9 cellular contexts compared by ENCODE assay signal in the genomic region with DNA sequence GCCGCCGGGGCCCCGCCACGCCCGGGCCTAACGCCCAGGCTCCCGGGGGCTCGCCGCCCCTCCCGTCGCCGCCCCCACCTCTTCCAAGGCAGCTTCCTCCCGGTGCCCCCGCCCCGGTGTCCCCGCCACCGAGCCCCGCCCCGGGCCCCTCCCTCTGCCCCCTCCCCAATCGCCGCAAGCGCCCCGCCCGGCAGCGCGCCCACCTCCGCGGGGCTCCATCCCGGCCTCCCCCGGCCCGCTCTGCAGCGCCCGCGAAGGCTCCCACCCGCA. TPM values are rescaled to one million over a fixed set of nuclear protein-coding genes. Genes with fewer than 3 reads are reported as not detected.
DNase-seq lines count a peak whose midpoint lies in the region; ATAC-seq and TF ChIP-seq lines count a peak whose summit lies in the region.
"Had no signal": no experiment of that assay in that cellular context is flagged by ENCODE, and none has a peak within 500 bp of the region (broad histone marks: within the 10 kb centered on the region; RNA-seq: fewer than 3 reads in every experiment).

No MANE protein-coding gene starts in this region.

- no peaks in the 10 kb centered on the region for H3F3A ChIP-seq in neural progenitor cell (ENCODE audit: low read depth)

- DNase-seq in NCI-H146 (lab: John Stamatoyannopoulos, UW) (peak; percentile 72), NCI-H146 treated with DMSO at 0.1 percent for 48 hours (lab: John Stamatoyannopoulos, UW; ENCODE audit: unreplicated experiment) (no peak), SJCRH30 (no peak), epithelial cell of prostate (ENCODE audit: low read depth, low spot score) (no peak), neural progenitor cell (ENCODE audit: low spot score) (no peak), kidney tubule cell (ENCODE audit: low spot score) (no peak), kidney glomerular epithelial cell (lab: John Stamatoyannopoulos, UW) (no peak)

- H3K9me3 Mint-ChIP-seq in neural progenitor cell: no peaks in the 10 kb centered on the region
- H3K9me3 Mint-ChIP-seq: activated naive CD4-positive, alpha-beta T cell treated with anti-CD3 and anti-CD28 coated beads, Interleukin-2, amount 50 U/mL, for 72 hours had no signal

- H3K4me3 ChIP-seq in SJCRH30: peak overlapping the region; percentile 69
- H3K4me3 ChIP-seq in neural progenitor cell: peak overlapping the region; percentile 95

- no peak for TF ChIP-seq CTCF in neural progenitor cell (IDR thresholded peaks at IDR 0.05)

- H3K36me3 ChIP-seq in SJCRH30 (peaks cover 4% of the 10 kb centered on the region; the same call in 1 of the 2 replicates), neural progenitor cell (no peaks in the 10 kb centered on the region)

- no peaks in the 10 kb centered on the region for H3K36me3 Mint-ChIP-seq in neural progenitor cell

- H3K27me3 Mint-ChIP-seq in neural progenitor cell (ENCODE audit: insufficient read depth, low read depth): peaks cover 3% of the 10 kb centered on the region

- H3K9ac ChIP-seq in neural progenitor cell: peak overlapping the region; percentile 52

- H2AFZ ChIP-seq in neural progenitor cell (replicated peaks): no peak overlapping the region

- peak overlapping the region; percentile 87 for H3K4me3 Mint-ChIP-seq in neural progenitor cell

- H3K4me1 ChIP-seq in SJCRH30 (peaks cover 22% of the 10 kb centered on the region), neural progenitor cell (peaks cover 22% of the 10 kb centered on the region)

- H3K4me1 Mint-ChIP-seq in neural progenitor cell: peaks cover 19% of the 10 kb centered on the region

- H3K27me3 ChIP-seq in SJCRH30: no peaks in the 10 kb centered on the region
- H3K27me3 ChIP-seq in neural progenitor cell: peaks cover 11% of the 10 kb centered on the region

- ATAC-seq in HG02642 (IDR thresholded peaks at IDR 0.05; ENCODE audit: poor library complexity, unreplicated experiment): peak; percentile 38

- H3K9me3 ChIP-seq in SJCRH30 (replicated peaks) (no peaks in the 10 kb centered on the region), neural progenitor cell (ENCODE audit: low read depth) (no peaks in the 10 kb centered on the region)

- peaks cover 44% of the 10 kb centered on the region for H4K20me1 ChIP-seq in neural progenitor cell (ENCODE audit: low read depth)

- H3K4me2 ChIP-seq in neural progenitor cell: peak overlapping the region; percentile 92

- H3K27ac Mint-ChIP-seq in neural progenitor cell: no peak overlapping the region

- H3K79me2 ChIP-seq in neural progenitor cell (ENCODE audit: low read depth): peaks cover 49% of the 10 kb centered on the region

- peak overlapping the region; percentile 50; the same call in 1 of the 2 replicates for H3K27ac ChIP-seq in SJCRH30
- H3K27ac ChIP-seq in epithelial cell of prostate: peak overlapping the region; percentile 48
- no peak overlapping the region for H3K27ac ChIP-seq in neural progenitor cell

RNA-seq across cellular contexts. Expression of a gene that starts 0.2 kb away (rescaled TPM):
- 132 and 171 TPM in 2 replicates for total RNA-seq in SJCRH30 (2014; rRNA removed; shearing (Covaris generic))
- 164 and 378 TPM in 2 replicates for total RNA-seq in neural progenitor cell (ENCODE audit: low replicate concordance)

RNA-seq across cellular contexts. Expression of a gene that starts 50.4 kb away (rescaled TPM):
- 6.6 and 7.3 TPM in 2 replicates for total RNA-seq in SJCRH30 (2014; rRNA removed; shearing (Covaris generic))
- 2.0 and 5.5 TPM in 2 replicates for total RNA-seq in neural progenitor cell (ENCODE audit: low replicate concordance)
